9 cellular contexts compared by ENCODE assay signal in the genomic region with DNA sequence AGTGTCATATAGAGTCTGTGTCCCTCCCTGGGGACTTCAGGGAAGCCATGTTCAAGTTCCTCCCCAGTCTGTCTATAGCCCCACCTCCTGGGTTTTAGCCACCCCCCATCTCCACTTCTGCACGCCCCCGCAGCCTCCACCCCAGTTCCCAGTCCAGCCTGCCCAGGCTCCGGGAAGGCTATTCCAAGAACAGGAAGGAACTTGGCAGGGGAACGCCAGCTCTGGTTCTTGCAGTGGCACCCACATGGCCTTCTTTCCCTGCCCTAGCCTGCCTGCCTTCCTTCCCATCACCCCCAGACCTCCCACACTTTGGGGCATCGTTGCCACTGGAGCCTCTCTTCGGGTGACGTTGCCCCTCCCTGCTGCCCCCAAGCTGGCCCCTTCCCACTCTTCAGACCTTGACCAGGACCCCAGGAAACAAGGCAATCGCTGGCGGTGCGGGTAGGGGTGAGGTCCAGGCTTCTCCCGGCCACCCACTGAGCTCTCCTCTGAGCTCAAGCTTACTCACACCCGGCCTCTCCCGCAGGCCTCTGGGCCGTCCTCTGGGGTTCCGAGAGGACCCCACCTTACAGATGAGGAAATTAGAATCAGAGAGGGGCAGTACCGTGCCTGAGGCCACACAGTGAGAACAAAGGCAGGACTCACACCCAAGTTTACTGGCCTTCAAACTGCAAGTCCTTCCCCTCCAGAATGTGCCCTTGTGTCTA. TPM values are rescaled to one million over a fixed set of nuclear protein-coding genes. Genes with fewer than 3 reads are reported as not detected.
DNase-seq lines count a peak whose midpoint lies in the region; ATAC-seq, FAIRE-seq and TF ChIP-seq lines count a peak whose summit lies in the region.
"Had no signal": no experiment of that assay in that cellular context is flagged by ENCODE, and none has a peak within 500 bp of the region (broad histone marks: within the 10 kb centered on the region; RNA-seq: fewer than 3 reads in every experiment).

No MANE protein-coding gene starts in this region.

- FAIRE-seq in RCC 7860 (lab: Jason Lieb, UNC), result no peak

- no peaks in the 10 kb centered on the region for H3K9me3 ChIP-seq in A673 (ENCODE audit: low read depth, low read length, poor library complexity, severe bottlenecking)
- no peaks in the 10 kb centered on the region for H3K9me3 ChIP-seq in MG63

- CTCF ChIA-PET in A673 (lab: Charles Lee), result interaction anchor here (0.6 to 2.3 kb wide), 2 partner anchors 123 to 176 kb away, joined by 3 to 11 read pairs; no protein-coding TSS in a partner anchor

- POLR2A ChIA-PET in A673 (lab: Charles Lee; ENCODE audit: low non-redundant PET), result interaction anchor here (0.6 kb wide), 1 partner anchor 265 kb away, joined by 4 read pairs; no protein-coding TSS in a partner anchor

- no peak for TF ChIP-seq CTCF in A673 (conservative IDR thresholded peaks at IDR 0.05; ENCODE audit: low read depth, low read length)

- ATAC-seq in left ventricle myocardium superior (peak; percentile 48), GM19351 (IDR thresholded peaks at IDR 0.05; ENCODE audit: unreplicated experiment) (no peak), HG02981 (IDR thresholded peaks at IDR 0.05; ENCODE audit: unreplicated experiment) (no peak)
- ATAC-seq: naive thymus-derived CD4-positive, alpha-beta T cell had no signal

- peak overlapping the region; percentile 47 for H3K27ac ChIP-seq in A673 (ENCODE audit: low read depth, low read length, poor library complexity, severe bottlenecking)

- H3K4me3 ChIP-seq in A673 (ENCODE audit: low read depth, low read length, poor library complexity, severe bottlenecking), result no peak overlapping the region
- no peak overlapping the region for H3K4me3 ChIP-seq in MG63

- H3K4me1 ChIP-seq in A673 (ENCODE audit: insufficient read depth, low read length, poor library complexity, severe bottlenecking), result peaks cover 9% of the 10 kb centered on the region

- H3K36me3 ChIP-seq in A673 (ENCODE audit: insufficient read depth, low read length, poor library complexity, severe bottlenecking) (no peaks in the 10 kb centered on the region), MG63 (no peaks in the 10 kb centered on the region)

- no TSS peak for BruUV-seq in A673 (replicated peaks; lab: Mats Ljungman, UMichigan)

- peak; percentile 74 for DNase-seq in A673 (ENCODE audit: low spot score)
- peak; percentile 45 for DNase-seq in MG63
- peak; percentile 53 for DNase-seq in left ventricle myocardium superior
- no peak for DNase-seq in RCC 7860 (ENCODE audit: low spot score)
- DNase-seq: naive thymus-derived CD4-positive, alpha-beta T cell; NCI-H2171; stimulated activated CD8-positive, alpha-beta memory T cell treated with anti-CD3 and anti-CD28 coated beads, Interleukin-4, amount 100 ng/mL, for 48 hours had no signal

- H3K27me3 ChIP-seq in A673 (replicated peaks; ENCODE audit: insufficient read depth, low read depth, low read length, poor library complexity) (no peaks in the 10 kb centered on the region), MG63 (no peaks in the 10 kb centered on the region)

- intact Hi-C loops in A673 (cut with micrococcal nuclease; ENCODE audit: unreplicated experiment), result loop anchor here (5.0 kb wide), 1 partner anchor 123 kb away; no protein-coding TSS in a partner anchor
- intact Hi-C loops in left ventricle myocardium superior (cut with micrococcal nuclease), result loop anchor here (5.0 kb wide), 1 partner anchor 178 kb away; a partner anchor contains a TSS

RNA-seq across cellular contexts. Expression of a gene that starts 9.2 kb away (rescaled TPM):
- 0.15 TPM in 1 of 2 replicates, not detected in the other for total RNA-seq in A673 (2021)
- total RNA-seq in MG63 (2014; rRNA removed; shearing (Covaris generic); ENCODE audit: low replicate concordance), result 0.82 TPM in 1 of 2 replicates, not detected in the other
- total RNA-seq in left ventricle myocardium superior, result 6.7 TPM

RNA-seq across cellular contexts. Expression of a gene that starts 18.1 kb away (rescaled TPM):
- total RNA-seq in A673 (2021), result 3.0 and 3.9 TPM in 2 replicates
- total RNA-seq in MG63 (2014; rRNA removed; shearing (Covaris generic); ENCODE audit: low replicate concordance), result 1.3 and 1.9 TPM in 2 replicates
- 1.6 TPM for total RNA-seq in left ventricle myocardium superior

RNA-seq across cellular contexts. Expression of a gene that starts 43.8 kb away (rescaled TPM):
- total RNA-seq in A673 (2021) (37.6 and 39.8 TPM in 2 replicates), left ventricle myocardium superior (103 TPM)
- total RNA-seq in MG63 (2014; rRNA removed; shearing (Covaris generic); ENCODE audit: low replicate concordance), result 12.8 and 32.7 TPM in 2 replicates

RNA-seq across cellular contexts. Expression of a gene that starts 45.0 kb away (rescaled TPM):
- total RNA-seq in A673 (2021), result 97.4 and 108 TPM in 2 replicates
- total RNA-seq in MG63 (2014; rRNA removed; shearing (Covaris generic); ENCODE audit: low replicate concordance), result 52.7 and 125 TPM in 2 replicates
- total RNA-seq in left ventricle myocardium superior, result 114 TPM

RNA-seq across cellular contexts. Expression of a gene that starts 49.8 kb away (rescaled TPM):
- total RNA-seq in A673 (2021) (173 and 185 TPM in 2 replicates), left ventricle myocardium superior (24.2 TPM)
- total RNA-seq in MG63 (2014; rRNA removed; shearing (Covaris generic); ENCODE audit: low replicate concordance), result 15.8 and 22.5 TPM in 2 replicates
